Comparison of ENCODE assay signal across 23 cellular contexts in genomic region chr13:23081901-23082300, GRCh38.
DNase-seq lines count a peak whose midpoint lies in the region; ATAC-seq and TF ChIP-seq lines count a peak whose summit lies in the region.
"Had no signal": no experiment of that assay in that cellular context is flagged by ENCODE, and none has a peak within 500 bp of the region (broad histone marks: within the 10 kb centered on the region; RNA-seq: fewer than 3 reads in every experiment).

No MANE protein-coding gene starts in this region.

- no peaks in the 10 kb centered on the region for H3K9me2 ChIP-seq in GM23338 (ENCODE audit: insufficient read depth)

- H3K4me1 Mint-ChIP-seq in GM23338 (no peaks in the 10 kb centered on the region), chondrocyte (ENCODE audit: low read depth) (no peaks in the 10 kb centered on the region)
- H3K4me1 Mint-ChIP-seq: CD4-positive, CD25-positive, alpha-beta regulatory T cell; IgD-negative memory B cell had no signal

- H3K4me3 ChIP-seq in GM23338 (no peak overlapping the region), NB4 (ENCODE audit: low read depth, low read length) (no peak overlapping the region), fibroblast of lung (replicated peaks in 1 of 4; ENCODE audit: control extremely low read depth in 1 of 4, insufficient read depth in 1 of 4, low read depth in 3 of 4, low read length in 4 of 4) (no peak overlapping the region), esophagus muscularis mucosa (no peak overlapping the region)
- H3K4me3 ChIP-seq: BLaER1, GM23248 had no signal

- no peak overlapping the region for H3K9ac ChIP-seq in fibroblast of lung (ENCODE audit: insufficient read depth, low read length)
- H3K9ac ChIP-seq: BLaER1, GM23248, KMS-11 had no signal

- H3K79me2 ChIP-seq in GM23338 (replicated peaks; ENCODE audit: insufficient read depth) (no peaks in the 10 kb centered on the region), fibroblast of lung (ENCODE audit: control insufficient read depth, insufficient read depth, low read length) (no peaks in the 10 kb centered on the region)

- peaks cover 8% of the 10 kb centered on the region for H3K27me3 Mint-ChIP-seq in GM23338 (ENCODE audit: insufficient read depth, low read depth, poor library complexity)
- H3K27me3 Mint-ChIP-seq in chondrocyte (ENCODE audit: low read depth) = no peaks in the 10 kb centered on the region

- no peak for DNase-seq in GM23338 (ENCODE audit: low spot score)
- DNase-seq in NB4 (ENCODE audit: low read depth) = peak; percentile 15
- DNase-seq in fibroblast of lung (ENCODE audit: low read depth in 2 of 2) = no peak
- peak; percentile 61 for DNase-seq in occipital lobe (lab: John Stamatoyannopoulos, UW)
- DNase-seq in chondrocyte (ENCODE audit: low spot score) = no peak
- no peak for DNase-seq in activated effector memory CD4-positive, alpha-beta T cell treated with Interleukin-2 at 50 U/mL for 16 hours
- no peak for DNase-seq in esophagus muscularis mucosa (ENCODE audit: extremely low spot score)
- DNase-seq: CD4-positive, CD25-positive, alpha-beta regulatory T cell; DMS153; DND-41; NCI-H1092 treated with DMSO at 0.1 percent for 48 hours; NCI-H1436 treated with DMSO at 0.1 percent for 48 hours; NCI-H1930; NCI-H446; NCI-H524 treated with DMSO at 0.1 percent for 48 hours; NCI-H774; PC-3 had no signal

- no peak overlapping the region for H3K4me2 ChIP-seq in GM23338
- peak overlapping the region; percentile 41 for H3K4me2 ChIP-seq in fibroblast of lung (ENCODE audit: extremely low read depth, insufficient read depth, low read length)
- H3K4me2 ChIP-seq: BLaER1, KMS-11 had no signal

- H3K4me1 ChIP-seq in GM23338 (ENCODE audit: insufficient read depth) (no peaks in the 10 kb centered on the region), fibroblast of lung (ENCODE audit: control insufficient read depth, extremely low read depth, insufficient read depth, low read length) (peaks cover 9% of the 10 kb centered on the region), esophagus muscularis mucosa (no peaks in the 10 kb centered on the region)

- H3K27ac Mint-ChIP-seq in GM23338 = no peak overlapping the region
- H3K27ac Mint-ChIP-seq in chondrocyte (ENCODE audit: unreplicated experiment) = no peak overlapping the region
- H3K27ac Mint-ChIP-seq: IgD-negative memory B cell had no signal

- H3K4me3 Mint-ChIP-seq in GM23338 (no peak overlapping the region), chondrocyte (ENCODE audit: unreplicated experiment) (no peak overlapping the region)
- H3K4me3 Mint-ChIP-seq: CD4-positive, CD25-positive, alpha-beta regulatory T cell; IgD-negative memory B cell had no signal

- H3K36me3 Mint-ChIP-seq in GM23338 (ENCODE audit: low read depth) = peaks cover 3% of the 10 kb centered on the region; the same call in 1 of the 3 replicates
- no peaks in the 10 kb centered on the region for H3K36me3 Mint-ChIP-seq in chondrocyte (ENCODE audit: low read depth)
- H3K36me3 Mint-ChIP-seq: CD4-positive, CD25-positive, alpha-beta regulatory T cell; IgD-negative memory B cell had no signal

- H2AFZ ChIP-seq in GM23338 (peak overlapping the region; percentile 78), fibroblast of lung (ENCODE audit: low read length) (no peak overlapping the region)
- H2AFZ ChIP-seq: GM23248 had no signal

- no peaks in the 10 kb centered on the region for H3F3A ChIP-seq in GM23338 (replicated peaks; ENCODE audit: low read depth)

- H3K36me3 ChIP-seq in GM23338 (ENCODE audit: insufficient read depth) = no peaks in the 10 kb centered on the region
- no peaks in the 10 kb centered on the region for H3K36me3 ChIP-seq in fibroblast of lung (ENCODE audit: control insufficient read depth, insufficient read depth, low read length)
- no peaks in the 10 kb centered on the region for H3K36me3 ChIP-seq in esophagus muscularis mucosa
- H3K36me3 ChIP-seq: BLaER1 had no signal

- H3K9me3 ChIP-seq in fibroblast of lung (ENCODE audit: control insufficient read depth, insufficient read depth, low read depth, low read length) (no peaks in the 10 kb centered on the region), esophagus muscularis mucosa (no peaks in the 10 kb centered on the region)

- no peak for TF ChIP-seq CTCF in GM23338 (conservative IDR thresholded peaks at IDR 0.05; ENCODE audit: low read depth in 2 of 2)
- no peak for TF ChIP-seq CTCF in NB4 (IDR thresholded peaks at IDR 0.05; ENCODE audit: low read depth, low read length)
- no peak for TF ChIP-seq CTCF in fibroblast of lung (conservative IDR thresholded peaks at IDR 0.05 in 1 of 2, IDR thresholded peaks at IDR 0.05 in 1 of 2; ENCODE audit: low read depth in 1 of 2, low read length in 2 of 2)
- TF ChIP-seq CTCF in chondrocyte (IDR thresholded peaks at IDR 0.05) = no peak
- TF ChIP-seq CTCF in esophagus muscularis mucosa (IDR thresholded peaks at IDR 0.05) = no peak

- H3K27me3 ChIP-seq in GM23338 (ENCODE audit: insufficient read depth) (no peaks in the 10 kb centered on the region), fibroblast of lung (ENCODE audit: control insufficient read depth, insufficient read depth, low read length) (no peaks in the 10 kb centered on the region), esophagus muscularis mucosa (no peaks in the 10 kb centered on the region)
- H3K27me3 ChIP-seq: BLaER1 had no signal

- 58% methylated on average over 7 of the region's 7 CpGs for WGBS in esophagus muscularis mucosa

- no peak for TF ChIP-seq EP300 in esophagus muscularis mucosa (IDR thresholded peaks at IDR 0.05)

- intact Hi-C loops in esophagus muscularis mucosa (cut with DNase I) = no loop called here

- H3K9me3 Mint-ChIP-seq in GM23338 (peaks cover 8% of the 10 kb centered on the region; the same call in 1 of the 3 replicates), chondrocyte (ENCODE audit: low read depth) (no peaks in the 10 kb centered on the region)
- H3K9me3 Mint-ChIP-seq: IgD-negative memory B cell had no signal

- no peak for ATAC-seq in GM23338
- no peak for ATAC-seq in HG03159 (IDR thresholded peaks at IDR 0.05; ENCODE audit: unreplicated experiment)
- ATAC-seq: PC-3, SK-N-SH treated with all-trans-retinoic acid at 6 μM for 48 hours had no signal

- H3K27ac ChIP-seq in GM23338 (ENCODE audit: low read depth) (no peak overlapping the region), fibroblast of lung (ENCODE audit: insufficient read depth, low read length) (no peak overlapping the region), esophagus muscularis mucosa (replicated peaks in 1 of 4) (no peak overlapping the region)
- H3K27ac ChIP-seq: BLaER1, GM23248, KMS-11 had no signal

- H4K20me1 ChIP-seq in GM23338 (replicated peaks; ENCODE audit: insufficient read depth) (no peaks in the 10 kb centered on the region), fibroblast of lung (ENCODE audit: control insufficient read depth, extremely low read depth, insufficient read depth, low read length) (no peaks in the 10 kb centered on the region)
- H4K20me1 ChIP-seq: BLaER1 had no signal

- TF ChIP-seq POLR2A in NB4 (IDR thresholded peaks at IDR 0.05; ENCODE audit: extremely low read depth, insufficient read length) (no peak), esophagus muscularis mucosa (IDR thresholded peaks at IDR 0.05; ENCODE audit: low read depth) (no peak)

Comparison
In these comparisons a context has a peak if more than half of its experiments do, and no peak if none do; other contexts are left out.
1. DNase-seq: peak in NB4 (single experiment) and occipital lobe (single experiment); none in GM23338 (single experiment), fibroblast of lung (0 of 2), chondrocyte (single experiment), activated effector memory CD4-positive, alpha-beta T cell treated with Interleukin-2 at 50 U/mL for 16 hours (single experiment) and esophagus muscularis mucosa (single experiment).